Comparison of ENCODE assay signal across 19 cellular contexts in the genomic region with DNA sequence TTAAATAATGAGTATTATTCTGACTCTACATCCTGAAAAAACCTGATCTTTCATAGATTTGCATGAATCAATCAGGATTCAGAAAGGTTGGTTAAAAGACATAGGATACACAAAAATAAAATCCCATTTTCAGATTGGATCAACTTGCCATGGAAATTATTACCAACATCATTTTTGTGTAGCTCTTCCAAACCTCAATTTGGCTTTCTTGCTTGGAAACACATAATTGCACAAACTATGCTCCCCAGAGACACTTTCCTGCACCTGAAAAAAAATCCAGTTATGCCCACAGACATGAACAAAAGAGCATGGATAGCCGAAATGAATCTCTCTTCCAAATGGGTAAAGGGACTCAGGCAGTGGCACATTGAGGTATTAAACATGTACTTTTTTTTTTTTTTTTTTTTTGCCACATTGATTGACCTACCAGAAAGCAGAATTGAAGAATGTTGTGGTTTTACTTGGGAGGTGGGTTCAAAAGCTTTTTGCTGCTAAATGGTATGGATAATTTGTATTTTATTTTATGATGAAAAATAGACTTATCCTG.
"Had no signal": no experiment of that assay in that cellular context is flagged by ENCODE, and none has a peak within 500 bp of the region (broad histone marks: within the 10 kb centered on the region; RNA-seq: fewer than 3 reads in every experiment).

No MANE protein-coding gene starts in this region.

- H3K9me3 ChIP-seq: esophagus muscularis mucosa, mucosa of descending colon, pancreas had no signal

- ATAC-seq: effector memory CD8-positive, alpha-beta T cell; heart right ventricle; left lobe of liver; mucosa of descending colon; naive thymus-derived CD8-positive, alpha-beta T cell; right cardiac atrium had no signal

- DNase-seq: effector memory CD8-positive, alpha-beta T cell; heart right ventricle; hypothalamus; islet precursor cell; mammary epithelial cell; mucosa of descending colon; naive thymus-derived CD8-positive, alpha-beta T cell; occipital lobe; pancreas; right cardiac atrium; stimulated activated CD4-positive, alpha-beta T cell treated with anti-CD3 and anti-CD28 coated beads, Interleukin-2, amount 100 ng/mL, for 48 hours; stimulated activated naive CD4-positive, alpha-beta T cell treated with Interleukin-2 at 50 U/mL for 16 hours; trophoblast cell had no signal

- H3K27me3 Mint-ChIP-seq: progenitor cell of endocrine pancreas had no signal

- H3K4me3 Mint-ChIP-seq: effector memory CD8-positive, alpha-beta T cell; naive thymus-derived CD8-positive, alpha-beta T cell; neural crest cell had no signal

- H3K27ac Mint-ChIP-seq: effector memory CD8-positive, alpha-beta T cell; naive thymus-derived CD8-positive, alpha-beta T cell; progenitor cell of endocrine pancreas had no signal

- H3K27ac ChIP-seq: epithelial cell of prostate, esophagus muscularis mucosa, heart right ventricle had no signal

- H3K36me3 Mint-ChIP-seq: naive thymus-derived CD8-positive, alpha-beta T cell had no signal

- H3K4me3 ChIP-seq: esophagus muscularis mucosa, heart right ventricle, mucosa of descending colon, pancreas, smooth muscle cell had no signal

- H3K36me3 ChIP-seq: esophagus muscularis mucosa, heart right ventricle, pancreas had no signal
